18 cellular contexts compared by ENCODE assay signal in genomic region chr6:146240307-146240706, GRCh38.
"Had no signal": no experiment of that assay in that cellular context is flagged by ENCODE, and none has a peak within 500 bp of the region (broad histone marks: within the 10 kb centered on the region; RNA-seq: fewer than 3 reads in every experiment).

No MANE protein-coding gene starts in this region.

- H3K4me3 Mint-ChIP-seq: IgD-negative memory B cell had no signal

- DNase-seq: MV-4-11, NCI-H1092, NCI-H1417 treated with DMSO at 0.1 percent for 48 hours, NCI-H146, NCI-H1694 treated with DMSO at 0.1 percent for 48 hours, NCI-H1930, NCI-H2081, NCI-H2107, NCI-H2227 treated with DMSO at 0.1 percent for 48 hours, NCI-H526 treated with DMSO at 0.1 percent for 48 hours, NCI-H774, PC-3, SHP77, SK-N-SH had no signal

- H3K4me2 ChIP-seq: SK-N-SH had no signal

- H3K36me3 Mint-ChIP-seq: IgD-negative memory B cell had no signal

- H3K9me3 ChIP-seq: SK-N-SH had no signal

- H3K9ac ChIP-seq: SK-N-SH had no signal

- H3K4me3 ChIP-seq: K562 had no signal

- H3K4me1 Mint-ChIP-seq: IgD-negative memory B cell had no signal

- H3K27ac ChIP-seq: RWPE1 had no signal

- H3K27ac Mint-ChIP-seq: IgD-negative memory B cell had no signal

- ATAC-seq: K562, Panc1, PC-3 had no signal
